Comparison of ENCODE assay signal across 8 cellular contexts in the genomic region with DNA sequence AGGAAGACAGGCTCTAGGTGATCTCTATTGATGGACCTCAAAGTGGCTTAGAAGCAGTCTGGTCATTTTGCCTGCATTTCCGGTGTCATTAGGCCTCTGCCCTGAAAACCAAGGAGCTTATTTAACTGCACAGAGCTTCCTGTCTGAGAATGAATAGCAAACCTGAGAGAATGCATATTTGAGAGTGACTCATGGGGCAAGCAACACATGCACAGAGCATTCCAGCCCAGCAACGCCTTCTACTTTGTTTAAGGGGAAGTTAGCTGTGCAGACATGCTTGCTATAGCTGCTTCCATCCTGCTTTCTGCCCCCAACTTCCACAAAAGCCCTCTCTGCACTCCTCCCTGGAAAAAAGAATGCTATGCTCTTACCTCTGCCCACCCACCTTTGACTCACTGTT.
DNase-seq lines count a peak whose midpoint lies in the region; ATAC-seq lines count a peak whose summit lies in the region.

No MANE protein-coding gene starts in this region.

- H3K4me3 ChIP-seq in H7 (ENCODE audit: insufficient read depth, low read depth, low read length): no peak overlapping the region

- DNase-seq in RPMI8226: peak; percentile 4
- peak; percentile 14 for DNase-seq in left kidney (ENCODE audit: low read depth, low spot score)
- DNase-seq in stimulated activated naive CD4-positive, alpha-beta T cell (lab: John Stamatoyannopoulos, UW): no peak
- no peak for DNase-seq in H7
- DNase-seq in hippocampal formation (lab: John Stamatoyannopoulos, UW): no peak

- ATAC-seq in GM18498 (IDR thresholded peaks at IDR 0.05; ENCODE audit: unreplicated experiment): peak; percentile 82
- peak; percentile 80 for ATAC-seq in HG02852 (IDR thresholded peaks at IDR 0.05; ENCODE audit: unreplicated experiment)
- ATAC-seq in HG03521 (IDR thresholded peaks at IDR 0.05; ENCODE audit: unreplicated experiment): no peak

- no peaks in the 10 kb centered on the region for H3K27me3 ChIP-seq in H7 (ENCODE audit: control insufficient read depth, insufficient read depth, low read length)

- H3K36me3 ChIP-seq in H7 (replicated peaks; ENCODE audit: control insufficient read depth, insufficient read depth, low read length): no peaks in the 10 kb centered on the region

Comparison
In these comparisons a context has a peak if more than half of its experiments do, and no peak if none do; other contexts are left out.
1. DNase-seq: peak in RPMI8226 (single experiment) and left kidney (single experiment); none in stimulated activated naive CD4-positive, alpha-beta T cell (0 of 6), H7 (single experiment) and hippocampal formation (0 of 2).